Comparison of ENCODE assay signal across 25 cellular contexts in genomic region chr14:58048219-58048618, GRCh38.
"Had no signal": no experiment of that assay in that cellular context is flagged by ENCODE, and none has a peak within 500 bp of the region (broad histone marks: within the 10 kb centered on the region; RNA-seq: fewer than 3 reads in every experiment).

No MANE protein-coding gene starts in this region.

- ATAC-seq: activated naive CD4-positive, alpha-beta T cell treated with anti-CD3 and anti-CD28 coated beads, Interleukin-2, amount 50 U/mL, for 72 hours; activated T-cell treated with anti-CD3 and anti-CD28 coated beads, Interleukin-2, amount 50 U/mL, for 4 hours; left lung; mucosa of descending colon; natural killer cell treated with Interleukin-12 subunit alpha and Interleukin-12 subunit beta and Interleukin-15 and Interleukin-18, amount 100 ng/mL, for 72 hours; stimulated activated memory B cell treated with anti-CD40 and anti-IgM and Interleukin-4, amounts not matched to agents 10 μg/mL and 1 μg/mL and 100 μg/mL, for 72 hours; stimulated activated naive CD8-positive, alpha-beta T cell treated with anti-CD3 and anti-CD28 coated beads, Interleukin-15, amount 100 ng/mL, for 72 hours had no signal

- H3K4me3 ChIP-seq: heart right ventricle, left lung, mucosa of descending colon, smooth muscle cell, tibial nerve had no signal

- H3K36me3 ChIP-seq: brain microvascular endothelial cell, heart right ventricle, left lung, neutrophil, tibial nerve had no signal

- H3K4me3 Mint-ChIP-seq: activated CD4-positive, alpha-beta memory T cell treated with anti-CD3 and anti-CD28 coated beads, Interleukin-2, amount 10 ng/mL, durations not matched to agents 7 days and 5 days; activated CD4-positive, alpha-beta T cell treated with anti-CD3 and anti-CD28 coated beads, Interleukin-2, amount 10 ng/mL, durations not matched to agents 7 days and 5 days; activated T-cell treated with anti-CD3 and anti-CD28 coated beads, Interleukin-2, amount 50 U/mL, for 4 hours; natural killer cell treated with Interleukin-12 subunit alpha and Interleukin-12 subunit beta and Interleukin-15 and Interleukin-18, amount 100 ng/mL, for 72 hours; stimulated activated memory B cell treated with anti-CD40 and anti-IgM and Interleukin-4, amounts not matched to agents 10 μg/mL and 1 μg/mL and 100 μg/mL, for 72 hours; stimulated activated naive CD8-positive, alpha-beta T cell treated with anti-CD3 and anti-CD28 coated beads, Interleukin-15, amount 100 ng/mL, for 72 hours had no signal

- H3K27ac Mint-ChIP-seq: activated CD4-positive, alpha-beta memory T cell treated with anti-CD3 and anti-CD28 coated beads, Interleukin-2, amount 10 ng/mL, durations not matched to agents 7 days and 5 days; activated CD4-positive, alpha-beta T cell treated with anti-CD3 and anti-CD28 coated beads, Interleukin-2, amount 10 ng/mL, durations not matched to agents 7 days and 5 days; activated naive CD4-positive, alpha-beta T cell treated with anti-CD3 and anti-CD28 coated beads, Interleukin-2, amount 50 U/mL, for 72 hours; activated T-helper 2 cell treated with anti-CD3 and anti-CD28 coated beads, Interferon-gamma antibody, Interleukin-2, Interleukin-4, amounts not matched to agents 10 μg/mL and 5 μg/mL and 100 μg/mL, durations not matched to agents 14 hours and 24 hours and 36 hours; natural killer cell treated with Interleukin-12 subunit alpha and Interleukin-12 subunit beta and Interleukin-15 and Interleukin-18, amount 100 ng/mL, for 72 hours; progenitor cell of endocrine pancreas; stimulated activated memory B cell treated with anti-CD40 and anti-IgM and Interleukin-4, amounts not matched to agents 10 μg/mL and 1 μg/mL and 100 μg/mL, for 72 hours; stimulated activated naive CD8-positive, alpha-beta T cell treated with anti-CD3 and anti-CD28 coated beads, Interleukin-15, amount 100 ng/mL, for 72 hours had no signal

- H3K4me2 ChIP-seq: smooth muscle cell had no signal

- H3K27me3 ChIP-seq: brain microvascular endothelial cell, heart right ventricle, left lung, neutrophil, tibial nerve had no signal

- H3K4me1 ChIP-seq: left lung had no signal

- H3K9me3 Mint-ChIP-seq: activated T-cell treated with anti-CD3 and anti-CD28 coated beads, Interleukin-2, amount 50 U/mL, for 4 hours; activated T-helper 2 cell treated with anti-CD3 and anti-CD28 coated beads, Interferon-gamma antibody, Interleukin-2, Interleukin-4, amounts not matched to agents 10 μg/mL and 5 μg/mL and 100 μg/mL, durations not matched to agents 14 hours and 24 hours and 36 hours had no signal

- H3K4me1 Mint-ChIP-seq: activated CD4-positive, alpha-beta memory T cell treated with anti-CD3 and anti-CD28 coated beads, Interleukin-2, amount 10 ng/mL, durations not matched to agents 7 days and 5 days; activated CD4-positive, alpha-beta T cell treated with anti-CD3 and anti-CD28 coated beads, Interleukin-2, amount 10 ng/mL, durations not matched to agents 7 days and 5 days; stimulated activated memory B cell treated with anti-CD40 and anti-IgM and Interleukin-4, amounts not matched to agents 10 μg/mL and 1 μg/mL and 100 μg/mL, for 72 hours; stimulated activated naive CD8-positive, alpha-beta T cell treated with anti-CD3 and anti-CD28 coated beads, Interleukin-15, amount 100 ng/mL, for 72 hours had no signal

- H3K9me3 ChIP-seq: mucosa of descending colon, neutrophil, tibial nerve had no signal

- H3K36me3 Mint-ChIP-seq: activated naive CD4-positive, alpha-beta T cell treated with anti-CD3 and anti-CD28 coated beads, Interleukin-2, amount 50 U/mL, for 72 hours; natural killer cell treated with Interleukin-12 subunit alpha and Interleukin-12 subunit beta and Interleukin-15 and Interleukin-18, amount 100 ng/mL, for 72 hours; stimulated activated memory B cell treated with anti-CD40 and anti-IgM and Interleukin-4, amounts not matched to agents 10 μg/mL and 1 μg/mL and 100 μg/mL, for 72 hours had no signal

- DNase-seq: activated CD4-positive, alpha-beta memory T cell treated with anti-CD3 and anti-CD28 coated beads, Interleukin-2, amount 10 ng/mL, durations not matched to agents 7 days and 5 days; activated CD4-positive, alpha-beta T cell treated with anti-CD3 and anti-CD28 coated beads for 1 hour; activated CD4-positive, alpha-beta T cell treated with anti-CD3 and anti-CD28 coated beads, Interleukin-2, amount 10 ng/mL, durations not matched to agents 7 days and 5 days; activated CD8-positive, alpha-beta memory T cell treated with anti-CD3 and anti-CD28 coated beads, Interleukin-2, amount 50 U/mL, for 48 hours; activated T-cell treated with anti-CD3 and anti-CD28 coated beads, Interleukin-2, amount 50 U/mL, for 4 hours; anterior cingulate cortex; brain microvascular endothelial cell; central memory CD4-positive, alpha-beta T cell; foreskin fibroblast; heart right ventricle; left lung; mucosa of descending colon; stimulated activated CD4-positive, alpha-beta T cell treated with anti-CD3 and anti-CD28 coated beads, Interleukin-1b, Interleukin-23, amount 100 ng/mL, for 48 hours; stimulated activated CD4-positive, alpha-beta T cell treated with anti-CD3 and anti-CD28 coated beads, Interleukin-4, amount 100 ng/mL, for 4 hours; stimulated activated CD8-positive, alpha-beta memory T cell treated with anti-CD3 and anti-CD28 coated beads, Interleukin-4, amount 100 ng/mL, for 48 hours; stimulated activated naive CD8-positive, alpha-beta T cell treated with anti-CD3 and anti-CD28 coated beads, Interleukin-15, amount 100 ng/mL, for 72 hours; substantia nigra had no signal

- H3K27ac ChIP-seq: brain microvascular endothelial cell, heart right ventricle, left lung, neutrophil, tibial nerve had no signal

- H3K27me3 Mint-ChIP-seq: activated CD4-positive, alpha-beta T cell treated with anti-CD3 and anti-CD28 coated beads, Interleukin-2, amount 10 ng/mL, durations not matched to agents 7 days and 5 days; progenitor cell of endocrine pancreas had no signal
